In genomic region chr21:46040707-46041106, GRCh38 we compare ENCODE assay signal across 15 cellular contexts. TPM values are rescaled to one million over a fixed set of nuclear protein-coding genes. Genes with fewer than 3 reads are reported as not detected.
DNase-seq lines count a peak whose midpoint lies in the region; ATAC-seq, FAIRE-seq and TF ChIP-seq lines count a peak whose summit lies in the region.
"Had no signal": no experiment of that assay in that cellular context is flagged by ENCODE, and none has a peak within 500 bp of the region (broad histone marks: within the 10 kb centered on the region; RNA-seq: fewer than 3 reads in every experiment).

No MANE protein-coding gene starts in this region.

- H4K20me1 ChIP-seq in GM23338 (replicated peaks; ENCODE audit: insufficient read depth) (no peaks in the 10 kb centered on the region), neural progenitor cell (ENCODE audit: low read depth) (no peaks in the 10 kb centered on the region)
- H4K20me1 ChIP-seq: BLaER1 had no signal

- TF ChIP-seq CTCF in GM23338 (conservative IDR thresholded peaks at IDR 0.05; ENCODE audit: low read depth in 2 of 2) (no peak), bronchial epithelial cell (IDR thresholded peaks at IDR 0.05; ENCODE audit: insufficient read depth, low read length, severe bottlenecking) (no peak), neural progenitor cell (IDR thresholded peaks at IDR 0.05) (no peak), colonic mucosa (IDR thresholded peaks at IDR 0.05) (no peak)

- H3K4me3 Mint-ChIP-seq in GM23338 = no peak overlapping the region; the same call in 2 of the 3 replicates
- peak overlapping the region; percentile 30 for H3K4me3 Mint-ChIP-seq in neural progenitor cell
- H3K4me3 Mint-ChIP-seq in natural killer cell treated with Interleukin-12 subunit alpha and Interleukin-12 subunit beta and Interleukin-15 and Interleukin-18, amount 100 ng/mL, for 72 hours = no peak overlapping the region
- H3K4me3 Mint-ChIP-seq: CD8-positive, alpha-beta memory T cell had no signal

- peaks cover 2% of the 10 kb centered on the region; the same call in 1 of the 3 replicates for H3K9me3 Mint-ChIP-seq in GM23338
- H3K9me3 Mint-ChIP-seq in neural progenitor cell = no peaks in the 10 kb centered on the region
- H3K9me3 Mint-ChIP-seq in natural killer cell treated with Interleukin-12 subunit alpha and Interleukin-12 subunit beta and Interleukin-15 and Interleukin-18, amount 100 ng/mL, for 72 hours = no peaks in the 10 kb centered on the region
- H3K9me3 Mint-ChIP-seq: CD8-positive, alpha-beta memory T cell had no signal

- no peak for DNase-seq in GM23338 (ENCODE audit: low spot score)
- peak; percentile 68 for DNase-seq in NCI-H1436 (lab: John Stamatoyannopoulos, UW)
- no peak for DNase-seq in bronchial epithelial cell (ENCODE audit: low read depth)
- DNase-seq in neural progenitor cell (ENCODE audit: low spot score) = no peak
- no peak for DNase-seq in colonic mucosa
- DNase-seq in natural killer cell treated with Interleukin-12 subunit alpha and Interleukin-12 subunit beta and Interleukin-15 and Interleukin-18, amount 100 ng/mL, for 72 hours (ENCODE audit: low spot score) = no peak
- DNase-seq in stimulated activated naive CD8-positive, alpha-beta T cell treated with anti-CD3 and anti-CD28 coated beads, Interleukin-15, Interleukin-2, amounts not matched to agents 100 U/mL and 50 U/mL, for 24 hours = no peak
- DNase-seq: EL, NCI-H1417 treated with DMSO at 0.1 percent for 48 hours, NCI-H2081 treated with DMSO at 0.1 percent for 48 hours, NCI-H748 treated with DMSO at 0.1 percent for 48 hours, Right ventricle myocardium superior had no signal

- FAIRE-seq in bronchial epithelial cell (lab: Jason Lieb, UNC) = peak; percentile 36

- intact Hi-C loops in colonic mucosa (cut with DNase I) = no loop called here

- H3K4me1 Mint-ChIP-seq in GM23338 (peaks cover 24% of the 10 kb centered on the region), neural progenitor cell (peaks cover 8% of the 10 kb centered on the region)
- H3K4me1 Mint-ChIP-seq in natural killer cell treated with Interleukin-12 subunit alpha and Interleukin-12 subunit beta and Interleukin-15 and Interleukin-18, amount 100 ng/mL, for 72 hours (ENCODE audit: low read depth in 2 of 2) = peaks cover 0 to 5% of the 10 kb centered on the region in 2 donors
- H3K4me1 Mint-ChIP-seq: CD8-positive, alpha-beta memory T cell had no signal

- no peak for ATAC-seq in GM23338
- ATAC-seq in natural killer cell treated with Interleukin-12 subunit alpha and Interleukin-12 subunit beta and Interleukin-15 and Interleukin-18, amount 100 ng/mL, for 72 hours = no peak
- ATAC-seq in stimulated activated naive CD8-positive, alpha-beta T cell treated with anti-CD3 and anti-CD28 coated beads, Interleukin-15, Interleukin-2, amounts not matched to agents 100 U/mL and 50 U/mL, for 24 hours = no peak
- ATAC-seq: Panc1 had no signal

- H3K36me3 ChIP-seq in GM23338 (ENCODE audit: insufficient read depth) (no peaks in the 10 kb centered on the region), bronchial epithelial cell (ENCODE audit: control insufficient read depth, insufficient read depth, low read length) (no peaks in the 10 kb centered on the region), neural progenitor cell (no peaks in the 10 kb centered on the region), colonic mucosa (no peaks in the 10 kb centered on the region)
- H3K36me3 ChIP-seq: BLaER1 had no signal

- H3K9me3 ChIP-seq in neural progenitor cell (ENCODE audit: low read depth) = no peaks in the 10 kb centered on the region
- H3K9me3 ChIP-seq in colonic mucosa = no peaks in the 10 kb centered on the region
- H3K9me3 ChIP-seq: BLaER1 had no signal

- peak overlapping the region; percentile 52; the same call in 1 of the 2 replicates for H3K27ac Mint-ChIP-seq in GM23338
- H3K27ac Mint-ChIP-seq in neural progenitor cell = peak overlapping the region; percentile 69
- no peak overlapping the region for H3K27ac Mint-ChIP-seq in natural killer cell treated with Interleukin-12 subunit alpha and Interleukin-12 subunit beta and Interleukin-15 and Interleukin-18, amount 100 ng/mL, for 72 hours
- H3K27ac Mint-ChIP-seq: CD8-positive, alpha-beta memory T cell had no signal

- H3K36me3 Mint-ChIP-seq in GM23338 (ENCODE audit: low read depth) = peaks cover 3% of the 10 kb centered on the region; the same call in 2 of the 3 replicates
- H3K36me3 Mint-ChIP-seq in neural progenitor cell = no peaks in the 10 kb centered on the region
- no peaks in the 10 kb centered on the region for H3K36me3 Mint-ChIP-seq in natural killer cell treated with Interleukin-12 subunit alpha and Interleukin-12 subunit beta and Interleukin-15 and Interleukin-18, amount 100 ng/mL, for 72 hours
- H3K36me3 Mint-ChIP-seq: CD8-positive, alpha-beta memory T cell had no signal

- H3K27me3 ChIP-seq in GM23338 (ENCODE audit: insufficient read depth) (no peaks in the 10 kb centered on the region), bronchial epithelial cell (ENCODE audit: control insufficient read depth, insufficient read depth, low read length) (no peaks in the 10 kb centered on the region), neural progenitor cell (no peaks in the 10 kb centered on the region), colonic mucosa (no peaks in the 10 kb centered on the region)
- H3K27me3 ChIP-seq: BLaER1 had no signal

- H3K27ac ChIP-seq in GM23338 (ENCODE audit: low read depth) (no peak overlapping the region), neural progenitor cell (no peak overlapping the region), colonic mucosa (no peak overlapping the region)
- H3K27ac ChIP-seq: BLaER1 had no signal

- H3K4me3 ChIP-seq in GM23338 (no peak overlapping the region), bronchial epithelial cell (ENCODE audit: low read depth, low read length) (no peak overlapping the region), neural progenitor cell (no peak overlapping the region), colonic mucosa (no peak overlapping the region)
- H3K4me3 ChIP-seq: BLaER1 had no signal

- no peak overlapping the region for H2AFZ ChIP-seq in GM23338
- H2AFZ ChIP-seq in neural progenitor cell (replicated peaks) = no peak overlapping the region

- H3K27me3 Mint-ChIP-seq in GM23338 (ENCODE audit: insufficient read depth, low read depth, poor library complexity) = peaks cover 6% of the 10 kb centered on the region
- peaks cover 9% of the 10 kb centered on the region for H3K27me3 Mint-ChIP-seq in neural progenitor cell (ENCODE audit: insufficient read depth, low read depth)
- peaks cover 11 to 15% of the 10 kb centered on the region in 2 donors for H3K27me3 Mint-ChIP-seq in natural killer cell treated with Interleukin-12 subunit alpha and Interleukin-12 subunit beta and Interleukin-15 and Interleukin-18, amount 100 ng/mL, for 72 hours

- H3F3A ChIP-seq in GM23338 (replicated peaks; ENCODE audit: low read depth) (no peaks in the 10 kb centered on the region), neural progenitor cell (ENCODE audit: low read depth) (no peaks in the 10 kb centered on the region)

- peaks cover 4% of the 10 kb centered on the region; the same call in 1 of the 2 replicates for H3K4me1 ChIP-seq in GM23338 (ENCODE audit: insufficient read depth)
- no peaks in the 10 kb centered on the region for H3K4me1 ChIP-seq in neural progenitor cell
- no peaks in the 10 kb centered on the region for H3K4me1 ChIP-seq in colonic mucosa

- no peak overlapping the region for H3K4me2 ChIP-seq in GM23338
- H3K4me2 ChIP-seq in neural progenitor cell = no peak overlapping the region
- H3K4me2 ChIP-seq: BLaER1 had no signal

- H3K79me2 ChIP-seq in GM23338 (replicated peaks; ENCODE audit: insufficient read depth) (no peaks in the 10 kb centered on the region), neural progenitor cell (ENCODE audit: low read depth) (no peaks in the 10 kb centered on the region)

- H3K9ac ChIP-seq in neural progenitor cell = no peak overlapping the region
- no peak overlapping the region for H3K9ac ChIP-seq in colonic mucosa (ENCODE audit: low read depth in 2 of 2, low read length in 2 of 2)
- H3K9ac ChIP-seq: BLaER1 had no signal

- no peaks in the 10 kb centered on the region for H3K9me2 ChIP-seq in GM23338 (ENCODE audit: insufficient read depth)

TF ChIP-seq in GM23338, 12 proteins besides CTCF, POLR2A, EP300 and RAD21 (continues in another document):
- TF ChIP-seq STAT1 (IDR thresholded peaks at IDR 0.05; ENCODE audit: unreplicated experiment) = no peak
- TF ChIP-seq ETS1 (IDR thresholded peaks at IDR 0.05) = no peak

RNA-seq across cellular contexts. Expression of gene COL6A2, which starts 57.2 kb away (rescaled TPM):
- total RNA-seq in GM23338 (2014; rRNA removed; shearing (Covaris generic)) = 68.5 and 89.2 TPM in 2 replicates
- polyA plus RNA-seq in GM23338 (2016; fragmentation: Nextera tagmentation; extraction: Ambion mirVana) = 28.4 and 31.8 TPM in 2 replicates
- 1.0 and 12.6 TPM in 2 replicates for total RNA-seq in bronchial epithelial cell
- total RNA-seq in neural progenitor cell (ENCODE audit: low replicate concordance) = 5.2 and 22.8 TPM in 2 replicates
- 100 to 1,000 TPM in 1 of 2 donors, 10 to 100 TPM in 1; 55.7 to 190 TPM for total RNA-seq in colonic mucosa
- total RNA-seq in natural killer cell treated with Interleukin-12 subunit alpha and Interleukin-12 subunit beta and Interleukin-15 and Interleukin-18, amount 100 ng/mL, for 72 hours = 1 to 10 TPM in 1 of 2 donors, under 1 TPM in 1; 0.88 to 4.2 TPM

RNA-seq across cellular contexts. Expression of gene COL6A1, which starts 59.1 kb away (rescaled TPM):
- 151 and 180 TPM in 2 replicates for total RNA-seq in GM23338 (2014; rRNA removed; shearing (Covaris generic))
- polyA plus RNA-seq in GM23338 (2016; fragmentation: Nextera tagmentation; extraction: Ambion mirVana) = 76.0 and 84.5 TPM in 2 replicates
- total RNA-seq in bronchial epithelial cell = 1.9 and 12.9 TPM in 2 replicates
- total RNA-seq in neural progenitor cell (ENCODE audit: low replicate concordance) = 12.6 and 52.2 TPM in 2 replicates
- total RNA-seq in colonic mucosa = 100 to 1,000 TPM in 1 of 2 donors, 10 to 100 TPM in 1; 39.8 to 131 TPM
- total RNA-seq in natural killer cell treated with Interleukin-12 subunit alpha and Interleukin-12 subunit beta and Interleukin-15 and Interleukin-18, amount 100 ng/mL, for 72 hours = not detected

Comparison
In these comparisons a context has a peak if more than half of its experiments do, and no peak if none do; other contexts are left out.
1. H3K27ac Mint-ChIP-seq: peak in GM23338 (single experiment) and neural progenitor cell (single experiment); none in natural killer cell treated with Interleukin-12 subunit alpha and Interleukin-12 subunit beta and Interleukin-15 and Interleukin-18, amount 100 ng/mL, for 72 hours (0 of 2).